ENCODE assay signal across 10 cellular contexts in genomic region chr3:195886181-195887141, GRCh38.
DNase-seq lines count a peak whose midpoint lies in the region; ATAC-seq and TF ChIP-seq lines count a peak whose summit lies in the region.
"Had no signal": no experiment of that assay in that cellular context is flagged by ENCODE, and none has a peak within 500 bp of the region (broad histone marks: within the 10 kb centered on the region; RNA-seq: fewer than 3 reads in every experiment).

No MANE protein-coding gene starts in this region.

- ATAC-seq in central memory CD8-positive, alpha-beta T cell (replicated peaks; ENCODE audit: extremely low read depth, poor library complexity, severe bottlenecking) = no peak
- ATAC-seq in HG02884 (IDR thresholded peaks at IDR 0.05; ENCODE audit: unreplicated experiment) = no peak
- ATAC-seq: foreskin keratinocyte had no signal

- no peaks in the 10 kb centered on the region for H3K27me3 Mint-ChIP-seq in central memory CD8-positive, alpha-beta T cell

- peak overlapping the region in 16 of 21 experiments; percentile 25 to 81 (median 62) for H3K27ac ChIP-seq in skin epidermis
- H3K27ac ChIP-seq: foreskin keratinocyte had no signal

- H3K9me3 Mint-ChIP-seq in central memory CD8-positive, alpha-beta T cell = no peaks in the 10 kb centered on the region

- no peak overlapping the region for H3K4me3 ChIP-seq in skin epidermis

- H3K4me1 Mint-ChIP-seq in central memory CD8-positive, alpha-beta T cell = peaks cover 12% of the 10 kb centered on the region

- DNase-seq in central memory CD8-positive, alpha-beta T cell (ENCODE audit: low spot score in 2 of 2) = no peak
- DNase-seq in iPS-NIHi11 (ENCODE audit: low spot score) (peak; percentile 64), NCI-H1694 (lab: John Stamatoyannopoulos, UW) (no peak), NCI-H187 treated with DMSO at 0.1 percent for 48 hours (lab: John Stamatoyannopoulos, UW) (no peak), activated T-cell treated with anti-CD3 and anti-CD28 coated beads for 4 hours (no peak)
- DNase-seq: activated CD8-positive, alpha-beta memory T cell treated with anti-CD3 and anti-CD28 coated beads for 24 hours; foreskin keratinocyte had no signal

- peak overlapping the region; percentile 35 for H3K27ac Mint-ChIP-seq in central memory CD8-positive, alpha-beta T cell (ENCODE audit: low read depth)

- TF ChIP-seq EP300 in Ishikawa (IDR thresholded peaks at IDR 0.05; ENCODE audit: borderline replicate concordance) = 0 out of 2 replicates have a peak, but pooled peaks have one; percentile 28

- no peak overlapping the region for H3K4me3 Mint-ChIP-seq in central memory CD8-positive, alpha-beta T cell

- TF ChIP-seq RAD21 in Ishikawa (IDR thresholded peaks at IDR 0.05; ENCODE audit: low read depth) = no peak

- peaks cover 18% of the 10 kb centered on the region for H3K36me3 Mint-ChIP-seq in central memory CD8-positive, alpha-beta T cell (ENCODE audit: insufficient read depth)

TF ChIP-seq in Ishikawa, 13 proteins besides CTCF, POLR2A, EP300 and RAD21:
- TF ChIP-seq, protein P1, sequence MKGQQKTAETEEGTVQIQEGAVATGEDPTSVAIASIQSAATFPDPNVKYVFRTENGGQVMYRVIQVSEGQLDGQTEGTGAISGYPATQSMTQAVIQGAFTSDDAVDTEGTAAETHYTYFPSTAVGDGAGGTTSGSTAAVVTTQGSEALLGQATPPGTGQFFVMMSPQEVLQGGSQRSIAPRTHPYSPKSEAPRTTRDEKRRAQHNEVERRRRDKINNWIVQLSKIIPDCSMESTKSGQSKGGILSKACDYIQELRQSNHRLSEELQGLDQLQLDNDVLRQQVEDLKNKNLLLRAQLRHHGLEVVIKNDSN (IDR thresholded peaks at IDR 0.05) = no peak
- no peak for TF ChIP-seq NFIC (IDR thresholded peaks at IDR 0.05)
- TF ChIP-seq CREB1 (IDR thresholded peaks at IDR 0.05; ENCODE audit: low read depth) = no peak
- TF ChIP-seq ZBTB7A (IDR thresholded peaks at IDR 0.05; ENCODE audit: low read depth) = no peak
